16 cellular contexts compared by ENCODE assay signal in the genomic region with DNA sequence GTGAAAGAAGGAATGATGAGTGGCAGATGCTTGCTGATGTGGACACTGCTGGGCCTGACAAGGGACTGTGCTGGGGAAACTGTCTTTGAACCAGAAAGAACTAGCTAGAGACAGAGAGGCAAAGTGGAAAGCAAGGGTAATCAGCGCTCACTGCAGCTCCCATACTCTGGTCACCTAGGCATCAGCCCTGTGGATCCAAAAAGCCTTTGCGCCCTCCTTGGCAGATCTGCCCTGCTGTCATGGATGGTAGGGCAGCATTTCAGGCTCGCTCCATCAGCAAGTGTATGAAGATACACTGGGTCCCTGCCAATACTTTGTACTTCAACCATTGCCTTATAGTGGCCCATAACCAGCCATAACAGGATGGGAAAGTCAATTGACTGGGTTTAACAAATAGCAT. TPM values are rescaled to one million over a fixed set of nuclear protein-coding genes. Genes with fewer than 3 reads are reported as not detected.
DNase-seq lines count a peak whose midpoint lies in the region; ATAC-seq and TF ChIP-seq lines count a peak whose summit lies in the region.
"Had no signal": no experiment of that assay in that cellular context is flagged by ENCODE, and none has a peak within 500 bp of the region (broad histone marks: within the 10 kb centered on the region; RNA-seq: fewer than 3 reads in every experiment).

No MANE protein-coding gene starts in this region.

- TF ChIP-seq EP300 in esophagus muscularis mucosa (IDR thresholded peaks at IDR 0.05) = no peak

- BruUV-seq in IMR-90 (replicated peaks; lab: Mats Ljungman, UMichigan) = no TSS peak

- no peak overlapping the region for H3K4me2 ChIP-seq in IMR-90 (ENCODE audit: low read depth, low read length)
- H3K4me2 ChIP-seq in mesenchymal stem cell (ENCODE audit: low read length, poor library complexity, severe bottlenecking) = no peak overlapping the region

- H3K9ac ChIP-seq in IMR-90 (ENCODE audit: low read depth, low read length) (no peak overlapping the region), mesenchymal stem cell (ENCODE audit: low read length) (no peak overlapping the region)

- H3K79me1 ChIP-seq in IMR-90 (ENCODE audit: low read depth in 1 of 2, low read length in 2 of 2) (no peaks in the 10 kb centered on the region), mesenchymal stem cell (replicated peaks; ENCODE audit: low read length, poor library complexity, severe bottlenecking) (no peaks in the 10 kb centered on the region)

- H3K4me1 ChIP-seq in IMR-90 (ENCODE audit: control insufficient read depth, insufficient read depth, low read length) = peaks cover 7% of the 10 kb centered on the region
- peaks cover 2 to 92% (median 75%) of the 10 kb centered on the region in 4 donors for H3K4me1 ChIP-seq in esophagus muscularis mucosa
- peaks cover 26% of the 10 kb centered on the region for H3K4me1 ChIP-seq in mesenchymal stem cell (ENCODE audit: control insufficient read depth, insufficient read depth, low read depth, low read length)
- H3K4me1 ChIP-seq in psoas muscle = peaks cover 46% of the 10 kb centered on the region

- peak overlapping the region; percentile 56; the same call in 2 of the 3 replicates for H2BK15ac ChIP-seq in IMR-90 (ENCODE audit: low read depth, low read length)
- no peak overlapping the region for H2BK15ac ChIP-seq in mesenchymal stem cell (ENCODE audit: low read depth, poor library complexity, severe bottlenecking)

- H2BK5ac ChIP-seq in IMR-90 (ENCODE audit: low read depth, low read length, poor library complexity, severe bottlenecking) (no peak overlapping the region), mesenchymal stem cell (ENCODE audit: low read depth, low read length, poor library complexity, severe bottlenecking) (no peak overlapping the region)

- H2AK9ac ChIP-seq in IMR-90 (replicated peaks; ENCODE audit: low read depth, low read length, poor library complexity) = no peak overlapping the region

- H4K8ac ChIP-seq in IMR-90 (ENCODE audit: low read depth in 2 of 2, low read length in 2 of 2) (no peak overlapping the region; a peak in 1 of 4 replicates), mesenchymal stem cell (ENCODE audit: low read length) (no peak overlapping the region)

- intact Hi-C loops in IMR-90 (cut with micrococcal nuclease) (no loop called here), esophagus muscularis mucosa (cut with DNase I) (no loop called here), psoas muscle (cut with DNase I) (no loop called here)

- no peak overlapping the region for H3K56ac ChIP-seq in IMR-90 (ENCODE audit: extremely low read depth, insufficient read depth, low read length)

- H3K4me3 ChIP-seq in IMR-90 (ENCODE audit: insufficient read depth, low read depth, low read length) (no peak overlapping the region), esophagus muscularis mucosa (no peak overlapping the region), mesenchymal stem cell (ENCODE audit: insufficient read depth in 1 of 2, low read depth in 1 of 2, low read length in 2 of 2) (no peak overlapping the region), psoas muscle (no peak overlapping the region)
- H3K4me3 ChIP-seq: MG63, Peyer's patch had no signal

- H3K23ac ChIP-seq in IMR-90 (ENCODE audit: low read depth, low read length) (no peak overlapping the region), mesenchymal stem cell (ENCODE audit: low read length in 2 of 2) (no peak overlapping the region)

- TF ChIP-seq CTCF in IMR-90 (conservative IDR thresholded peaks at IDR 0.05; ENCODE audit: low read depth, low read length) (no peak), esophagus muscularis mucosa (IDR thresholded peaks at IDR 0.05) (no peak), psoas muscle (IDR thresholded peaks at IDR 0.05) (no peak)

- H2AK5ac ChIP-seq in IMR-90 (ENCODE audit: low read depth, low read length) = peak overlapping the region; percentile 7; the same call in 1 of the 2 replicates
- H2AK5ac ChIP-seq in mesenchymal stem cell (ENCODE audit: low read length, severe bottlenecking) = peak overlapping the region; percentile 85

- H3K9me1 ChIP-seq in IMR-90 (ENCODE audit: insufficient read depth, low read length) = peaks cover 6% of the 10 kb centered on the region

- DNase-seq in IMR-90 (no peak), esophagus muscularis mucosa (ENCODE audit: extremely low spot score) (no peak), mesenchymal stem cell (no peak), psoas muscle (no peak), NCI-H345 treated with DMSO at 0.1 percent for 48 hours (lab: John Stamatoyannopoulos, UW; ENCODE audit: unreplicated experiment) (no peak)
- no peak for DNase-seq in stimulated activated CD4-positive, alpha-beta T cell treated with anti-CD3 and anti-CD28 coated beads, Interleukin-4, amount 100 ng/mL, for 24 hours
- DNase-seq: C1 segment of cervical spinal cord, EL, MG63, NCI-H1092 treated with DMSO at 0.1 percent for 48 hours, NCI-H1694 treated with DMSO at 0.1 percent for 48 hours, NCI-H446, NCI-H774, Peyer's patch had no signal

- H3K9me3 ChIP-seq in IMR-90 (ENCODE audit: control insufficient read depth, insufficient read depth, low read length) (no peaks in the 10 kb centered on the region), esophagus muscularis mucosa (peaks cover 0 to 8% (median 3%) of the 10 kb centered on the region in 4 donors), mesenchymal stem cell (ENCODE audit: control insufficient read depth, low read length) (no peaks in the 10 kb centered on the region), psoas muscle (peaks cover 16% of the 10 kb centered on the region)
- H3K9me3 ChIP-seq: MG63 had no signal

- H3K4ac ChIP-seq in IMR-90 (ENCODE audit: low read depth, low read length) (0 out of 2 replicates have a peak overlapping the region, but pooled peaks have one; percentile 7), mesenchymal stem cell (ENCODE audit: low read depth in 1 of 2, low read length in 2 of 2) (no peak overlapping the region)

- peak overlapping the region; percentile 19; the same call in 1 of the 2 replicates for H4K91ac ChIP-seq in IMR-90 (ENCODE audit: insufficient read depth, low read depth, low read length)
- no peak overlapping the region for H4K91ac ChIP-seq in mesenchymal stem cell (ENCODE audit: low read length)

- H3K18ac ChIP-seq in IMR-90 (ENCODE audit: low read depth, low read length) (no peak overlapping the region; the same call in 1 of the 2 replicates), mesenchymal stem cell (ENCODE audit: low read depth in 1 of 2, low read length in 2 of 2) (no peak overlapping the region)

- dilution Hi-C loops in IMR-90 (cut with HindIII; ENCODE audit: low sequenced_read_pairs, unreplicated experiment) = loop anchor here (25.0 kb wide), 1 partner anchor 474 kb away; the partner anchor contains the start of gene SLC25A51

- H4K20me1 ChIP-seq in IMR-90 (ENCODE audit: insufficient read depth, low read length) = no peaks in the 10 kb centered on the region

- no peak overlapping the region for H2BK12ac ChIP-seq in mesenchymal stem cell (ENCODE audit: low read length in 2 of 2)

- H2AFZ ChIP-seq in IMR-90 (replicated peaks; ENCODE audit: low read length, poor library complexity) = no peak overlapping the region
- no peak overlapping the region for H2AFZ ChIP-seq in mesenchymal stem cell (ENCODE audit: low read depth, low read length)

- H3K36me3 ChIP-seq in IMR-90 (ENCODE audit: control insufficient read depth, insufficient read depth, low read length) = no peaks in the 10 kb centered on the region
- no peaks in the 10 kb centered on the region for H3K36me3 ChIP-seq in esophagus muscularis mucosa
- no peaks in the 10 kb centered on the region for H3K36me3 ChIP-seq in mesenchymal stem cell (ENCODE audit: control insufficient read depth in 1 of 2, insufficient read depth in 2 of 2, low read depth in 1 of 2, low read length in 2 of 2)
- no peaks in the 10 kb centered on the region for H3K36me3 ChIP-seq in psoas muscle (ENCODE audit: insufficient read depth in 1 of 2, low read depth in 1 of 2)
- H3K36me3 ChIP-seq: MG63, Peyer's patch had no signal

- 100% methylated on average over 1 of the region's 3 CpGs; no CpG with 5 or more reads in 1 of the 2 experiments for WGBS in IMR-90 (ENCODE audit: extremely low coverage in 2 of 2, insufficient read length in 1 of 2), 2 experiments
- 90% methylated on average over 3 of the region's 3 CpGs for WGBS in esophagus muscularis mucosa
- 80% methylated on average over 3 of the region's 3 CpGs for WGBS in mesenchymal stem cell
- WGBS in psoas muscle, 3 donors = 93 to 100% (median 98%) methylated on average over 3 of the region's 3 CpGs

- H3K27me3 ChIP-seq in IMR-90 (ENCODE audit: control insufficient read depth, insufficient read depth, low read length) (no peaks in the 10 kb centered on the region), esophagus muscularis mucosa (no peaks in the 10 kb centered on the region), mesenchymal stem cell (ENCODE audit: control insufficient read depth in 1 of 2, insufficient read depth in 1 of 2, low read length in 2 of 2) (no peaks in the 10 kb centered on the region), psoas muscle (ENCODE audit: insufficient read depth in 3 of 3, low read length in 2 of 3) (no peaks in the 10 kb centered on the region)
- H3K27me3 ChIP-seq: MG63, Peyer's patch had no signal

- POLR2A ChIA-PET in IMR-90 (lab: Charles Lee; ENCODE audit: unreplicated experiment) = no interaction called here

- TF ChIP-seq POLR2A in IMR-90 (IDR thresholded peaks at IDR 0.05; ENCODE audit: low read depth, low read length) (no peak), esophagus muscularis mucosa (IDR thresholded peaks at IDR 0.05; ENCODE audit: low read depth) (no peak), GM18505 (IDR thresholded peaks at IDR 0.05; ENCODE audit: borderline replicate concordance, extremely low read depth, insufficient read depth, insufficient read length) (no peak)

- no peak for TF ChIP-seq RAD21 in IMR-90 (IDR thresholded peaks at IDR 0.05; ENCODE audit: low read length)

- H2BK120ac ChIP-seq in IMR-90 (ENCODE audit: low read depth, low read length) (peak overlapping the region; percentile 64; the same call in 1 of the 2 replicates), mesenchymal stem cell (ENCODE audit: low read depth, low read length) (no peak overlapping the region)

- H3K14ac ChIP-seq in IMR-90 (replicated peaks; ENCODE audit: low read depth, low read length) (no peak overlapping the region), mesenchymal stem cell (ENCODE audit: low read length in 2 of 2) (no peak overlapping the region)

- H3K27ac ChIP-seq in IMR-90 (ENCODE audit: insufficient read depth, low read length) (no peak overlapping the region), esophagus muscularis mucosa (replicated peaks in 1 of 4) (peak overlapping the region; percentile 89 to 96 (median 90)), mesenchymal stem cell (ENCODE audit: low read length, poor library complexity, severe bottlenecking) (no peak overlapping the region), psoas muscle (peak overlapping the region; percentile 42)

- in situ Hi-C loops in IMR-90 (cut with MboI; ENCODE audit: low sequenced_read_pairs) = no loop called here

- ATAC-seq in IMR-90 (ENCODE audit: low read depth) (no peak), psoas muscle (no peak), GM18505 (IDR thresholded peaks at IDR 0.05; ENCODE audit: unreplicated experiment) (no peak), HG03025 (IDR thresholded peaks at IDR 0.05; ENCODE audit: low FRiP score, unreplicated experiment) (no peak)

- H2BK20ac ChIP-seq in IMR-90 (ENCODE audit: low read depth, low read length) = no peak overlapping the region

- CTCF ChIA-PET in IMR-90 (lab: Yijun Ruan, JAX) = interaction anchor here (1.0 kb wide), 1 partner anchor 472 kb away, joined by 3 read pairs; no protein-coding TSS in a partner anchor

- H4K5ac ChIP-seq in IMR-90 (ENCODE audit: low read depth, low read length) = no peak overlapping the region; the same call in 1 of the 2 replicates

RNA-seq across cellular contexts. Expression of gene ALDH1B1, which starts 6.6 kb away (rescaled TPM):
- total RNA-seq in IMR-90 (2012; rRNA removed) = 37.2 and 37.6 TPM in 2 replicates
- polyA plus RNA-seq in IMR-90 (2012; rRNA removed) = 27.2 and 29.6 TPM in 2 replicates
- polyA plus RNA-seq in IMR-90 (2012; cell fraction: cytosol; rRNA removed) = 17.3 and 24.3 TPM in 2 replicates
- polyA plus RNA-seq in IMR-90 (2012; cell fraction: nucleus; rRNA removed; ENCODE audit: low replicate concordance) = 8.2 and 8.4 TPM in 2 replicates
- total RNA-seq in esophagus muscularis mucosa = 100 to 1,000 TPM; 253 to 364 (median 272) TPM
- 10.5 TPM for polyA plus RNA-seq in mesenchymal stem cell (2013, experiment 1 of 2)
- polyA plus RNA-seq in mesenchymal stem cell (2013, experiment 2 of 2) = 9.8 TPM
- 100 to 1,000 TPM in 3 of 4 donors, 10 to 100 TPM in 1; 24.9 to 120 (median 107) TPM for total RNA-seq in psoas muscle
- polyA plus RNA-seq in psoas muscle = 10 to 100 TPM; 34.3 to 46.9 (median 45.3) TPM

RNA-seq across cellular contexts. Expression of gene IGFBPL1, which starts 38.4 kb away (rescaled TPM):
- total RNA-seq in IMR-90 (2012; rRNA removed) (under 0.01 TPM in 1 of 2 replicates, not detected in the other), esophagus muscularis mucosa (1 to 10 TPM in 2 of 4 donors, under 1 TPM in 2; 0.78 to 3.7 (median 1.5) TPM), psoas muscle (under 1 TPM in 2 of 4 donors, not detected in 2; 0.42 to 0.51 TPM)
- polyA plus RNA-seq in IMR-90 (2012; rRNA removed) (not detected in 2 replicates), psoas muscle (under 1 TPM in 1 of 3 donors, not detected in 2; 0.10 TPM)
- not detected in 2 replicates for polyA plus RNA-seq in IMR-90 (2012; cell fraction: cytosol; rRNA removed)
- not detected in 2 replicates for polyA plus RNA-seq in IMR-90 (2012; cell fraction: nucleus; rRNA removed; ENCODE audit: low replicate concordance)
- 0.08 TPM for polyA plus RNA-seq in mesenchymal stem cell (2013, experiment 1 of 2)
- polyA plus RNA-seq in mesenchymal stem cell (2013, experiment 2 of 2) = not detected

Comparison
In these comparisons a context has a peak if more than half of its experiments do, and no peak if none do; other contexts are left out.
1. H3K27ac ChIP-seq: peak in esophagus muscularis mucosa (4 of 4) and psoas muscle (single experiment); none in IMR-90 (single experiment) and mesenchymal stem cell (single experiment).